In genomic region chr6:3162565-3163247, GRCh38 we compare ENCODE assay signal across 8 cellular contexts. TPM values are rescaled to one million over a fixed set of nuclear protein-coding genes. Genes with fewer than 3 reads are reported as not detected.
DNase-seq lines count a peak whose midpoint lies in the region; ATAC-seq, FAIRE-seq and TF ChIP-seq lines count a peak whose summit lies in the region.

No MANE protein-coding gene starts in this region.

- peak; percentile 17 for TF ChIP-seq CTCF in fibroblast of the aortic adventitia (IDR thresholded peaks at IDR 0.05; ENCODE audit: insufficient read depth, low read length)

- no peak for FAIRE-seq in RCC 7860 (lab: Jason Lieb, UNC)

- peak; percentile 62 for ATAC-seq in GM21447 (IDR thresholded peaks at IDR 0.05; ENCODE audit: unreplicated experiment)
- ATAC-seq in naive thymus-derived CD8-positive, alpha-beta T cell = peak; percentile 63 to 66

- H3K27ac Mint-ChIP-seq in activated T-helper 2 cell treated with anti-CD3 and anti-CD28 coated beads, Interferon-gamma antibody, Interleukin-2, Interleukin-4, amounts not matched to agents 10 μg/mL and 5 μg/mL and 100 μg/mL, durations not matched to agents 14 hours and 24 hours and 36 hours = no peak overlapping the region
- peak overlapping the region in 9 of 10 donors; percentile 44 to 94 (median 92) for H3K27ac Mint-ChIP-seq in naive thymus-derived CD8-positive, alpha-beta T cell

- H3K4me3 Mint-ChIP-seq in activated T-helper 2 cell treated with anti-CD3 and anti-CD28 coated beads, Interferon-gamma antibody, Interleukin-2, Interleukin-4, amounts not matched to agents 10 μg/mL and 5 μg/mL and 100 μg/mL, durations not matched to agents 14 hours and 24 hours and 36 hours (ENCODE audit: low read depth) = peak overlapping the region; percentile 83
- peak overlapping the region; percentile 74 to 92 (median 87) for H3K4me3 Mint-ChIP-seq in naive thymus-derived CD8-positive, alpha-beta T cell

- H3K36me3 Mint-ChIP-seq in activated T-helper 2 cell treated with anti-CD3 and anti-CD28 coated beads, Interferon-gamma antibody, Interleukin-2, Interleukin-4, amounts not matched to agents 10 μg/mL and 5 μg/mL and 100 μg/mL, durations not matched to agents 14 hours and 24 hours and 36 hours (ENCODE audit: low read depth) = peaks cover 5% of the 10 kb centered on the region
- no peaks in the 10 kb centered on the region for H3K36me3 Mint-ChIP-seq in naive thymus-derived CD8-positive, alpha-beta T cell

- peak overlapping the region; percentile 72 for H3K4me3 ChIP-seq in fibroblast of the aortic adventitia (ENCODE audit: low read depth, low read length)

- POLR2A ChIA-PET in naive thymus-derived CD8-positive, alpha-beta T cell (lab: Charles Lee) = interaction anchor here (0.5 to 1.1 kb wide), 6 partner anchors 37 to 882 kb away, joined by 3 to 4 read pairs (median 3); partner anchors contain the start of gene PSMG4

- intact Hi-C loops in activated T-helper 2 cell treated with anti-CD3 and anti-CD28 coated beads, Interferon-gamma antibody, Interleukin-2, Interleukin-4, amounts not matched to agents 10 μg/mL and 5 μg/mL and 100 μg/mL, durations not matched to agents 14 hours and 24 hours and 36 hours (cut with micrococcal nuclease) = no loop called here

- DNase-seq in DMS153 (lab: John Stamatoyannopoulos, UW) (peak; percentile 61), HuH-7 (ENCODE audit: low spot score) (peak; percentile 79), RCC 7860 (ENCODE audit: low spot score) (peak; percentile 55), fibroblast of the aortic adventitia (ENCODE audit: low read depth) (peak; percentile 70)
- DNase-seq in activated T-helper 2 cell treated with anti-CD3 and anti-CD28 coated beads, Interferon-gamma antibody, Interleukin-2, Interleukin-4, amounts not matched to agents 10 μg/mL and 5 μg/mL and 100 μg/mL, durations not matched to agents 14 hours and 24 hours and 36 hours (ENCODE audit: low spot score) = peak; percentile 22
- peak; percentile 37 to 76 (median 62) for DNase-seq in naive thymus-derived CD8-positive, alpha-beta T cell

- peak overlapping the region; percentile 72 for H3K27ac ChIP-seq in temporal lobe (ENCODE audit: low read depth, low read length)

- H3K27me3 Mint-ChIP-seq in activated T-helper 2 cell treated with anti-CD3 and anti-CD28 coated beads, Interferon-gamma antibody, Interleukin-2, Interleukin-4, amounts not matched to agents 10 μg/mL and 5 μg/mL and 100 μg/mL, durations not matched to agents 14 hours and 24 hours and 36 hours (ENCODE audit: low read depth) = peaks cover 58% of the 10 kb centered on the region
- peaks cover 0 to 5% (median 0%) of the 10 kb centered on the region in 5 donors for H3K27me3 Mint-ChIP-seq in naive thymus-derived CD8-positive, alpha-beta T cell

- peaks cover 4% of the 10 kb centered on the region for H3K9me3 Mint-ChIP-seq in activated T-helper 2 cell treated with anti-CD3 and anti-CD28 coated beads, Interferon-gamma antibody, Interleukin-2, Interleukin-4, amounts not matched to agents 10 μg/mL and 5 μg/mL and 100 μg/mL, durations not matched to agents 14 hours and 24 hours and 36 hours
- H3K9me3 Mint-ChIP-seq in naive thymus-derived CD8-positive, alpha-beta T cell = peaks cover 0 to 2% (median 0%) of the 10 kb centered on the region in 9 donors

- H3K4me1 Mint-ChIP-seq in activated T-helper 2 cell treated with anti-CD3 and anti-CD28 coated beads, Interferon-gamma antibody, Interleukin-2, Interleukin-4, amounts not matched to agents 10 μg/mL and 5 μg/mL and 100 μg/mL, durations not matched to agents 14 hours and 24 hours and 36 hours (ENCODE audit: low read depth) = peaks cover 20% of the 10 kb centered on the region
- peaks cover 18 to 45% (median 43%) of the 10 kb centered on the region in 4 donors for H3K4me1 Mint-ChIP-seq in naive thymus-derived CD8-positive, alpha-beta T cell

RNA-seq across cellular contexts. Expression of gene TUBB2A, which starts 5.4 kb away (rescaled TPM):
- 7.2 and 7.4 TPM in 2 replicates for total RNA-seq in activated T-helper 2 cell treated with anti-CD3 and anti-CD28 coated beads, Interferon-gamma antibody, Interleukin-2, Interleukin-4, amounts not matched to agents 10 μg/mL and 5 μg/mL and 100 μg/mL, durations not matched to agents 14 hours and 24 hours and 36 hours
- total RNA-seq in fibroblast of the aortic adventitia (ENCODE audit: low replicate concordance) (5.0 and 45.5 TPM in 2 replicates), temporal lobe (1,088 TPM)
- total RNA-seq in naive thymus-derived CD8-positive, alpha-beta T cell = 1 to 10 TPM; 3.7 to 4.6 TPM
- polyA plus RNA-seq in naive thymus-derived CD8-positive, alpha-beta T cell = 1 to 10 TPM; 1.1 to 4.4 (median 2.7) TPM

RNA-seq across cellular contexts. Expression of gene BPHL, which starts 44.2 kb away (rescaled TPM):
- total RNA-seq in activated T-helper 2 cell treated with anti-CD3 and anti-CD28 coated beads, Interferon-gamma antibody, Interleukin-2, Interleukin-4, amounts not matched to agents 10 μg/mL and 5 μg/mL and 100 μg/mL, durations not matched to agents 14 hours and 24 hours and 36 hours = 12.1 and 15.8 TPM in 2 replicates
- total RNA-seq in fibroblast of the aortic adventitia (ENCODE audit: low replicate concordance) (14.8 and 17.7 TPM in 2 replicates), temporal lobe (19.2 TPM)
- 10 to 100 TPM; 11.3 to 15.7 TPM for total RNA-seq in naive thymus-derived CD8-positive, alpha-beta T cell
- polyA plus RNA-seq in naive thymus-derived CD8-positive, alpha-beta T cell = 10 to 100 TPM in 1 of 3 donors, 1 to 10 TPM in 2; 7.3 to 13.5 (median 8.7) TPM

Comparison
In these comparisons a context has a peak if more than half of its experiments do, and no peak if none do; other contexts are left out.
1. Peak in every context shown above with its lines: DNase-seq, ATAC-seq, H3K4me3 ChIP-seq and H3K27ac ChIP-seq.
2. DNase-seq: peak in every context shown above with its lines; median percentile 79 in HuH-7; 70 in fibroblast of the aortic adventitia; 62 in naive thymus-derived CD8-positive, alpha-beta T cell; 61 in DMS153; 55 in RCC 7860; 22 in activated T-helper 2 cell treated with anti-CD3 and anti-CD28 coated beads, Interferon-gamma antibody, Interleukin-2, Interleukin-4, amounts not matched to agents 10 μg/mL and 5 μg/mL and 100 μg/mL, durations not matched to agents 14 hours and 24 hours and 36 hours.
3. RNA of gene TUBB2A, which starts 5.4 kb away (total RNA-seq): 1,088 TPM in temporal lobe (single experiment); 5.0 to 45.5 TPM in fibroblast of the aortic adventitia, 7.2 to 7.4 TPM in activated T-helper 2 cell treated with anti-CD3 and anti-CD28 coated beads, Interferon-gamma antibody, Interleukin-2, Interleukin-4, amounts not matched to agents 10 μg/mL and 5 μg/mL and 100 μg/mL, durations not matched to agents 14 hours and 24 hours and 36 hours and 3.7 to 4.6 TPM in naive thymus-derived CD8-positive, alpha-beta T cell; every median in the first group is over 10 times any median in the second.